8 cellular contexts compared by ENCODE assay signal in the genomic region with DNA sequence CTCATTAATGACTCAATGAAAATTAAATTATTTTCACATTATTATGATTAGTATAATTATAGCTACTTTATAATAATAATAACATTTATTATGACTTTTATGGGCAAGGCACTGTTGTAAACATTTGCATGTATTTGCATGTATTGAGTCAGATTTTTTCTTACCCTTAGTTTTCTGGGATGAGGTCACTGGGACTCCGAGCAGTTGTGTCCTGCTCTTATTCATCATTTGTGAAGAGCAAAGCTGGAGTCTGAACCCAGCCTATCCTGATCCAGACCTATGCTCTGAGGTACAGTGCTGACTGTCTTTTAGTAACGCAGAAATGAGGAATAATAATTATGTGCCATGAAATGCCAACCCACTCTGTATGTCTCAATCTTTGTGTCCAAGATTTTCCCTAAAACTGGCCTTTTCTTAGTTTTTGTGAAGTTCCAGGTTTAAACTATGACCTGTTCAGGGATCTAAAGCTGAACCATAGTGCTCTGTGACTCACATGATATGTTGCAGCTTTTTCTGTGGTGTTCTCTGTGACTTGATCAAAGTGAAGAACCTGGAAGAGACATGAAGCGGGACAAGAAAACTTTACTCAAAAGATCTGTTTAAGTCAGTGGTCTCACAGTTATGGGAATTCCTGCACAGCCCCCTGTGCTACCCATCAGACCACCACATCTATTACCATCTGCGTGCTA. TPM values are rescaled to one million over a fixed set of nuclear protein-coding genes. Genes with fewer than 3 reads are reported as not detected.
"Had no signal": no experiment of that assay in that cellular context is flagged by ENCODE, and none has a peak within 500 bp of the region (broad histone marks: within the 10 kb centered on the region; RNA-seq: fewer than 3 reads in every experiment).

No MANE protein-coding gene starts in this region.

RNA-seq across cellular contexts. Expression of a gene that starts 1.2 kb away (rescaled TPM):
- total RNA-seq: HepG2, HT1080, IMR-90, MCF 10A, OCI-LY7, Right ventricle myocardium superior had no signal
- polyA plus RNA-seq: HepG2, IMR-90 had no signal

RNA-seq across cellular contexts. Expression of a gene that starts 18.9 kb away (rescaled TPM):
- total RNA-seq: HepG2, HT1080, IMR-90, OCI-LY7, Right ventricle myocardium superior, SJSA1 had no signal
- polyA plus RNA-seq: HepG2, IMR-90 had no signal

RNA-seq across cellular contexts. Expression of a gene that starts 55.7 kb away (rescaled TPM):
- total RNA-seq: HepG2, HT1080, IMR-90, OCI-LY7, PC-3, Right ventricle myocardium superior, SJSA1 had no signal
- polyA plus RNA-seq: HepG2, IMR-90 had no signal

RNA-seq across cellular contexts. Expression of a gene that starts 59.9 kb away (rescaled TPM):
- total RNA-seq: HepG2, HT1080, MCF 10A, OCI-LY7, PC-3, Right ventricle myocardium superior, SJSA1 had no signal
- polyA plus RNA-seq: HepG2 had no signal
